8 cellular contexts compared by ENCODE assay signal in genomic region chr13:27170521-27171243, GRCh38. TPM values are rescaled to one million over a fixed set of nuclear protein-coding genes. Genes with fewer than 3 reads are reported as not detected.
A peak's percentile ranks its signal among the peaks of the same experiment; 100 is the strongest.
DNase-seq lines count a peak whose midpoint lies in the region; ATAC-seq and TF ChIP-seq lines count a peak whose summit lies in the region.

No MANE protein-coding gene starts in this region.

- intact Hi-C loops in Right ventricle myocardium inferior (cut with DNase I): loop anchor here (2.0 to 10.0 kb wide), 2 partner anchors 186 to 274 kb away; no protein-coding TSS in a partner anchor
- intact Hi-C loops in cardiac septum (cut with DNase I): loop anchor here (1.0 to 10.0 kb wide), 3 partner anchors 102 to 254 kb away; partner anchors contain the start of genes GTF3A and RASL11A
- intact Hi-C loops in breast epithelium (cut with DNase I; ENCODE audit: low total_unique reads): loop anchor here (10.0 kb wide), 1 partner anchor 104 kb away; the partner anchor contains the start of gene RASL11A

- H3K4me1 ChIP-seq in breast epithelium: peaks cover 0 to 14% of the 10 kb centered on the region in 2 donors
- H3K4me1 ChIP-seq in smooth muscle cell (ENCODE audit: low read depth): peaks cover 19% of the 10 kb centered on the region

- H4K20me1 ChIP-seq in smooth muscle cell (ENCODE audit: low read depth): peaks cover 44% of the 10 kb centered on the region

- H3K27ac Mint-ChIP-seq in T-helper 2 cell treated with Interferon-gamma antibody and Interleukin-4, amounts not matched to agents 5 μg/mL and 100 μg/mL, for 36 hours: peak overlapping the region; percentile 99

- H3K4me3 ChIP-seq in breast epithelium: peak overlapping the region; percentile 80 to 99 (median 85)
- peak overlapping the region; percentile 74 for H3K4me3 ChIP-seq in smooth muscle cell

- H3K4me3 Mint-ChIP-seq in T-helper 2 cell treated with Interferon-gamma antibody and Interleukin-4, amounts not matched to agents 5 μg/mL and 100 μg/mL, for 36 hours: peak overlapping the region; percentile 99

- peaks cover 16% of the 10 kb centered on the region for H3F3A ChIP-seq in smooth muscle cell (ENCODE audit: low read depth)

- peak overlapping the region; percentile 82 for H3K9ac ChIP-seq in smooth muscle cell (ENCODE audit: low read depth)

- peaks cover 45% of the 10 kb centered on the region for H3K79me2 ChIP-seq in smooth muscle cell (ENCODE audit: low read depth)

- DNase-seq in Right ventricle myocardium inferior (ENCODE audit: missing footprints): peak; percentile 69
- no peak for DNase-seq in cardiac septum (ENCODE audit: low spot score)
- peak; percentile 46 for DNase-seq in KBM-7
- peak; percentile 33 for DNase-seq in T-helper 2 cell treated with Interferon-gamma antibody and Interleukin-4, amounts not matched to agents 5 μg/mL and 100 μg/mL, for 36 hours (ENCODE audit: low spot score)
- no peak for DNase-seq in breast epithelium (ENCODE audit: low spot score in 2 of 2)
- peak; percentile 40 for DNase-seq in inferior parietal cortex (ENCODE audit: extremely low spot score)
- DNase-seq in smooth muscle cell (lab: John Stamatoyannopoulos, UW; ENCODE audit: unreplicated experiment): no peak

- in situ Hi-C loops in KBM-7 (cut with MboI; ENCODE audit: low pct_unique_long_range_greater_than_20kb, low sequenced_read_pairs): no loop called here

- TF ChIP-seq POLR2A in breast epithelium (IDR thresholded peaks at IDR 0.05): no peak

- no peaks in the 10 kb centered on the region for H3K36me3 Mint-ChIP-seq in T-helper 2 cell treated with Interferon-gamma antibody and Interleukin-4, amounts not matched to agents 5 μg/mL and 100 μg/mL, for 36 hours (ENCODE audit: low read depth)

- H3K27ac ChIP-seq in breast epithelium: peak overlapping the region; percentile 94 to 98
- H3K27ac ChIP-seq in smooth muscle cell (ENCODE audit: low read depth): peak overlapping the region; percentile 70

- H2AFZ ChIP-seq in smooth muscle cell (ENCODE audit: low read depth): no peak overlapping the region

- H3K9me3 Mint-ChIP-seq in T-helper 2 cell treated with Interferon-gamma antibody and Interleukin-4, amounts not matched to agents 5 μg/mL and 100 μg/mL, for 36 hours: no peaks in the 10 kb centered on the region

- H3K36me3 ChIP-seq in breast epithelium: no peaks in the 10 kb centered on the region
- no peaks in the 10 kb centered on the region for H3K36me3 ChIP-seq in smooth muscle cell (ENCODE audit: low read depth)

- WGBS in smooth muscle cell (ENCODE audit: low lambda C conversion rate): under 1% methylated on average over 28 of the region's 56 CpGs

- peaks cover 38% of the 10 kb centered on the region for H3K4me1 Mint-ChIP-seq in T-helper 2 cell treated with Interferon-gamma antibody and Interleukin-4, amounts not matched to agents 5 μg/mL and 100 μg/mL, for 36 hours (ENCODE audit: low read depth)

- no peaks in the 10 kb centered on the region for H3K27me3 Mint-ChIP-seq in T-helper 2 cell treated with Interferon-gamma antibody and Interleukin-4, amounts not matched to agents 5 μg/mL and 100 μg/mL, for 36 hours (ENCODE audit: low read depth)

- H3K9me3 ChIP-seq in breast epithelium: no peaks in the 10 kb centered on the region
- H3K9me3 ChIP-seq in smooth muscle cell (replicated peaks; ENCODE audit: low read depth): no peaks in the 10 kb centered on the region

- ATAC-seq in Right ventricle myocardium inferior: no peak
- ATAC-seq in GM18519 (IDR thresholded peaks at IDR 0.05; ENCODE audit: low FRiP score, unreplicated experiment): no peak

- H3K27me3 ChIP-seq in breast epithelium (no peaks in the 10 kb centered on the region), smooth muscle cell (ENCODE audit: low read depth) (no peaks in the 10 kb centered on the region)

- H3K4me2 ChIP-seq in smooth muscle cell: peak overlapping the region; percentile 83

- TF ChIP-seq CTCF in breast epithelium (IDR thresholded peaks at IDR 0.05) (no peak), smooth muscle cell (IDR thresholded peaks at IDR 0.05; ENCODE audit: borderline replicate concordance, insufficient read depth, poor library complexity, severe bottlenecking) (no peak)

RNA-seq across cellular contexts. Expression of gene USP12, which starts 0.9 kb away (rescaled TPM):
- total RNA-seq in Right ventricle myocardium inferior (20.1 TPM), cardiac septum (28.0 TPM), breast epithelium (10 to 100 TPM; 21.0 to 33.4 (median 21.0) TPM), smooth muscle cell (19.9 and 22.3 TPM in 2 replicates)
- 11.3 and 16.4 TPM in 2 replicates for polyA plus RNA-seq in smooth muscle cell

Comparison
In these comparisons a context has a peak if more than half of its experiments do, and no peak if none do; other contexts are left out.
1. DNase-seq: peak in Right ventricle myocardium inferior (single experiment), KBM-7 (single experiment), T-helper 2 cell treated with Interferon-gamma antibody and Interleukin-4, amounts not matched to agents 5 μg/mL and 100 μg/mL, for 36 hours (single experiment) and inferior parietal cortex (single experiment); none in cardiac septum (single experiment), breast epithelium (0 of 2) and smooth muscle cell (single experiment).